17 cellular contexts compared by ENCODE assay signal in genomic region chr6:154516276-154516675, GRCh38. TPM values are rescaled to one million over a fixed set of nuclear protein-coding genes. Genes with fewer than 3 reads are reported as not detected.
DNase-seq lines count a peak whose midpoint lies in the region; ATAC-seq and TF ChIP-seq lines count a peak whose summit lies in the region.
"Had no signal": no experiment of that assay in that cellular context is flagged by ENCODE, and none has a peak within 500 bp of the region (broad histone marks: within the 10 kb centered on the region; RNA-seq: fewer than 3 reads in every experiment).

No MANE protein-coding gene starts in this region.

- TF ChIP-seq CTCF in AG09309 (IDR thresholded peaks at IDR 0.05; ENCODE audit: control insufficient read depth, insufficient read depth, low read depth, low read length, missing control alignments) (no peak), body of pancreas (IDR thresholded peaks at IDR 0.05) (no peak), lower lobe of right lung (IDR thresholded peaks at IDR 0.05) (no peak), spleen (IDR thresholded peaks at IDR 0.05 in 8 of 11, conservative IDR thresholded peaks at IDR 0.05 in 3 of 11) (no peak), Calu3 (IDR thresholded peaks at IDR 0.05; ENCODE audit: unreplicated experiment) (no peak)

- no peak overlapping the region for H3K4me3 Mint-ChIP-seq in Calu3 (ENCODE audit: low read depth, unreplicated experiment)
- no peak overlapping the region for H3K4me3 Mint-ChIP-seq in activated T-helper 1 cell treated with anti-CD3 and anti-CD28 coated beads, Interleukin-12 subunit alpha, Interleukin-12 subunit beta, Interleukin-2, Interleukin-4 antibody, amounts not matched to agents 30 ng/mL and 10 ng/mL and 1 ng/mL, durations not matched to agents 14 hours and 24 hours and 36 hours
- H3K4me3 Mint-ChIP-seq: activated CD8-positive, alpha-beta T cell treated with anti-CD3 and anti-CD28 coated beads, Interleukin-2, amount 10 ng/mL, durations not matched to agents 7 days and 5 days; immature natural killer cell; stimulated activated memory B cell treated with anti-CD40 and anti-IgM and Interleukin-4, amounts not matched to agents 10 μg/mL and 1 μg/mL and 100 μg/mL, for 72 hours had no signal

- BruUV-seq in Calu3 (replicated peaks; lab: Mats Ljungman, UMichigan), result no TSS peak

- intact Hi-C loops in body of pancreas (cut with DNase I) (no loop called here), lower lobe of right lung (cut with DNase I) (no loop called here), spleen (cut with DNase I; ENCODE audit: low total_unique reads) (no loop called here), Calu3 (cut with micrococcal nuclease; ENCODE audit: unreplicated experiment) (no loop called here)
- intact Hi-C loops in activated T-helper 1 cell treated with anti-CD3 and anti-CD28 coated beads, Interleukin-12 subunit alpha, Interleukin-12 subunit beta, Interleukin-2, Interleukin-4 antibody, amounts not matched to agents 30 ng/mL and 10 ng/mL and 1 ng/mL, durations not matched to agents 14 hours and 24 hours and 36 hours (cut with micrococcal nuclease), result no loop called here

- no peaks in the 10 kb centered on the region for H3K9me3 Mint-ChIP-seq in Calu3 (ENCODE audit: low read depth, unreplicated experiment)
- H3K9me3 Mint-ChIP-seq in activated T-helper 1 cell treated with anti-CD3 and anti-CD28 coated beads, Interleukin-12 subunit alpha, Interleukin-12 subunit beta, Interleukin-2, Interleukin-4 antibody, amounts not matched to agents 30 ng/mL and 10 ng/mL and 1 ng/mL, durations not matched to agents 14 hours and 24 hours and 36 hours, result no peaks in the 10 kb centered on the region
- H3K9me3 Mint-ChIP-seq: immature natural killer cell; stimulated activated memory B cell treated with anti-CD40 and anti-IgM and Interleukin-4, amounts not matched to agents 10 μg/mL and 1 μg/mL and 100 μg/mL, for 72 hours had no signal

- TF ChIP-seq POLR2A in body of pancreas (IDR thresholded peaks at IDR 0.05), result no peak
- TF ChIP-seq POLR2A in spleen (IDR thresholded peaks at IDR 0.05), result no peak

- DNase-seq in AG09309 (ENCODE audit: low read depth), result no peak
- DNase-seq in body of pancreas, result no peak
- no peak for DNase-seq in lower lobe of right lung
- DNase-seq in spleen, result no peak
- no peak for DNase-seq in T-helper 2 cell
- no peak for DNase-seq in Calu3
- no peak for DNase-seq in activated T-helper 1 cell treated with anti-CD3 and anti-CD28 coated beads, Interleukin-12 subunit alpha, Interleukin-12 subunit beta, Interleukin-2, Interleukin-4 antibody, amounts not matched to agents 30 ng/mL and 10 ng/mL and 1 ng/mL, durations not matched to agents 14 hours and 24 hours and 36 hours (ENCODE audit: low spot score)
- DNase-seq: activated CD8-positive, alpha-beta T cell treated with anti-CD3 and anti-CD28 coated beads, Interleukin-2, amount 10 ng/mL, durations not matched to agents 7 days and 5 days; GDM1; immature natural killer cell; NCI-H1417; NCI-H2171; NCI-H82; T-helper 1 cell had no signal

- H3K36me3 Mint-ChIP-seq in Calu3 (ENCODE audit: insufficient read depth, unreplicated experiment), result peaks cover 9% of the 10 kb centered on the region
- no peaks in the 10 kb centered on the region for H3K36me3 Mint-ChIP-seq in activated T-helper 1 cell treated with anti-CD3 and anti-CD28 coated beads, Interleukin-12 subunit alpha, Interleukin-12 subunit beta, Interleukin-2, Interleukin-4 antibody, amounts not matched to agents 30 ng/mL and 10 ng/mL and 1 ng/mL, durations not matched to agents 14 hours and 24 hours and 36 hours (ENCODE audit: low read depth)
- H3K36me3 Mint-ChIP-seq: immature natural killer cell; stimulated activated memory B cell treated with anti-CD40 and anti-IgM and Interleukin-4, amounts not matched to agents 10 μg/mL and 1 μg/mL and 100 μg/mL, for 72 hours had no signal

- no peaks in the 10 kb centered on the region for H3K27me3 ChIP-seq in body of pancreas
- H3K27me3 ChIP-seq in lower lobe of right lung (ENCODE audit: low read depth), result no peaks in the 10 kb centered on the region
- peaks cover 0 to 14% (median 0%) of the 10 kb centered on the region in 7 donors for H3K27me3 ChIP-seq in spleen (replicated peaks in 1 of 7)

- peaks cover 18% of the 10 kb centered on the region for H3K4me1 Mint-ChIP-seq in Calu3 (ENCODE audit: low read depth, unreplicated experiment)
- H3K4me1 Mint-ChIP-seq in activated T-helper 1 cell treated with anti-CD3 and anti-CD28 coated beads, Interleukin-12 subunit alpha, Interleukin-12 subunit beta, Interleukin-2, Interleukin-4 antibody, amounts not matched to agents 30 ng/mL and 10 ng/mL and 1 ng/mL, durations not matched to agents 14 hours and 24 hours and 36 hours (ENCODE audit: low read depth), result peaks cover 5% of the 10 kb centered on the region
- H3K4me1 Mint-ChIP-seq: immature natural killer cell; stimulated activated memory B cell treated with anti-CD40 and anti-IgM and Interleukin-4, amounts not matched to agents 10 μg/mL and 1 μg/mL and 100 μg/mL, for 72 hours had no signal

- no peak overlapping the region for H3K27ac Mint-ChIP-seq in Calu3 (ENCODE audit: unreplicated experiment)
- H3K27ac Mint-ChIP-seq in activated T-helper 1 cell treated with anti-CD3 and anti-CD28 coated beads, Interleukin-12 subunit alpha, Interleukin-12 subunit beta, Interleukin-2, Interleukin-4 antibody, amounts not matched to agents 30 ng/mL and 10 ng/mL and 1 ng/mL, durations not matched to agents 14 hours and 24 hours and 36 hours, result no peak overlapping the region
- H3K27ac Mint-ChIP-seq: activated CD8-positive, alpha-beta T cell treated with anti-CD3 and anti-CD28 coated beads, Interleukin-2, amount 10 ng/mL, durations not matched to agents 7 days and 5 days; immature natural killer cell; stimulated activated memory B cell treated with anti-CD40 and anti-IgM and Interleukin-4, amounts not matched to agents 10 μg/mL and 1 μg/mL and 100 μg/mL, for 72 hours had no signal

- H3K36me3 ChIP-seq in body of pancreas (replicated peaks in 1 of 2; ENCODE audit: insufficient read depth in 1 of 2, low read depth in 2 of 2) (no peaks in the 10 kb centered on the region), lower lobe of right lung (no peaks in the 10 kb centered on the region), spleen (no peaks in the 10 kb centered on the region)

- H3K9me3 ChIP-seq in body of pancreas (no peaks in the 10 kb centered on the region), lower lobe of right lung (no peaks in the 10 kb centered on the region), spleen (no peaks in the 10 kb centered on the region)

- H3K27ac ChIP-seq in body of pancreas (peak overlapping the region in 3 of 4 donors; percentile 37 to 99 (median 59)), lower lobe of right lung (peak overlapping the region; percentile 26), spleen (peak overlapping the region; percentile 20 to 80 (median 63))
- H3K27ac ChIP-seq: VCaP had no signal

- H3K27me3 Mint-ChIP-seq in Calu3 (ENCODE audit: unreplicated experiment), result no peaks in the 10 kb centered on the region
- H3K27me3 Mint-ChIP-seq in activated T-helper 1 cell treated with anti-CD3 and anti-CD28 coated beads, Interleukin-12 subunit alpha, Interleukin-12 subunit beta, Interleukin-2, Interleukin-4 antibody, amounts not matched to agents 30 ng/mL and 10 ng/mL and 1 ng/mL, durations not matched to agents 14 hours and 24 hours and 36 hours (ENCODE audit: insufficient read depth), result peaks cover 19% of the 10 kb centered on the region

- H3K4me1 ChIP-seq in body of pancreas, result peaks cover 46% of the 10 kb centered on the region
- peaks cover 10% of the 10 kb centered on the region for H3K4me1 ChIP-seq in lower lobe of right lung
- peaks cover 2 to 20% (median 6%) of the 10 kb centered on the region in 6 donors for H3K4me1 ChIP-seq in spleen

- CTCF ChIA-PET in Calu3 (lab: Charles Lee), result no interaction called here

- 96 to 99% methylated on average over 5 of the region's 5 CpGs for WGBS in body of pancreas, 2 donors
- 77 to 96% (median 90%) methylated on average over 5 of the region's 5 CpGs for whole genome bisulfite sequencing in spleen, 5 donors

- H3K4me3 ChIP-seq in AG09309 (ENCODE audit: control insufficient read depth, low read depth, low read length) (peak overlapping the region; percentile 22; the same call in 1 of the 2 replicates), body of pancreas (no peak overlapping the region), lower lobe of right lung (no peak overlapping the region), spleen (peak overlapping the region in 2 of 8 donors; percentile 3 to 24)

- ATAC-seq in body of pancreas (no peak), lower lobe of right lung (no peak), GM19023 (IDR thresholded peaks at IDR 0.05; ENCODE audit: unreplicated experiment) (no peak)
- ATAC-seq: activated CD8-positive, alpha-beta T cell treated with anti-CD3 and anti-CD28 coated beads, Interleukin-2, amount 10 ng/mL, durations not matched to agents 7 days and 5 days; stimulated activated memory B cell treated with anti-CD40 and anti-IgM and Interleukin-4, amounts not matched to agents 10 μg/mL and 1 μg/mL and 100 μg/mL, for 72 hours had no signal

RNA-seq across cellular contexts. Expression of gene CNKSR3, which starts 5.8 kb away (rescaled TPM):
- total RNA-seq in body of pancreas (10 to 100 TPM in 1 of 2 donors, 1 to 10 TPM in 1; 9.3 to 13.2 TPM), lower lobe of right lung (9.5 TPM), spleen (10 to 100 TPM; 10.6 to 45.0 (median 21.4) TPM), Calu3 (2022) (4.0 and 4.7 TPM in 2 replicates)
- polyA plus RNA-seq in spleen, result 1 to 10 TPM; 1.7 to 5.9 (median 1.8) TPM
- not detected in 2 replicates for total RNA-seq in activated T-helper 1 cell treated with anti-CD3 and anti-CD28 coated beads, Interleukin-12 subunit alpha, Interleukin-12 subunit beta, Interleukin-2, Interleukin-4 antibody, amounts not matched to agents 30 ng/mL and 10 ng/mL and 1 ng/mL, durations not matched to agents 14 hours and 24 hours and 36 hours
- total RNA-seq: activated CD8-positive, alpha-beta T cell treated with anti-CD3 and anti-CD28 coated beads, Interleukin-2, amount 10 ng/mL, durations not matched to agents 7 days and 5 days had no signal
